In the genomic region with DNA sequence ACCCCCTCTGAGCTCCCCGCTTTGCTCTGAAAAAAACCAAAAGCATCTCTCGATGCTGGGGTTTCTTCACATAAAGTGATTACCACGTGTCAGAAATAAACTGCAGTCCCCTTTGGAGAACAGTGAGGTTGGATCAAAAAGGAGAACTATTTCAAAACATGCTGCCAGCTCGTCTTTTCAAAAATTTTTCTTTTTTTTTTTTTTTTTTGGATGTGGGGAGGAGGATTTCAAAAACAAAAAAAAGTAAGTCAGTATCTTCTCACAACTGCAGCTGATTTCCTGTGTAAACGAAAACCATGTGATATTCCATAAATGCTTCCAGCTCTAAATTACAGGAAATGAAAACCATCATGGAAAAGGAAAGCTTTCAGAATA, we compare ENCODE assay signal across 8 cellular contexts.
A peak's percentile ranks its signal among the peaks of the same experiment; 100 is the strongest.
DNase-seq lines count a peak whose midpoint lies in the region; ATAC-seq and TF ChIP-seq lines count a peak whose summit lies in the region.

No MANE protein-coding gene starts in this region.

- no peaks in the 10 kb centered on the region for H3K79me2 ChIP-seq in GM23248 (ENCODE audit: insufficient read depth)
- H3K79me2 ChIP-seq in fibroblast of lung (ENCODE audit: control insufficient read depth, insufficient read depth, low read length), result no peaks in the 10 kb centered on the region
- no peaks in the 10 kb centered on the region for H3K79me2 ChIP-seq in neural progenitor cell (ENCODE audit: low read depth)

- peaks cover 32% of the 10 kb centered on the region for H3K4me1 ChIP-seq in GM23248 (ENCODE audit: insufficient read depth)
- H3K4me1 ChIP-seq in fibroblast of lung (ENCODE audit: control insufficient read depth, extremely low read depth, insufficient read depth, low read length), result peaks cover 20% of the 10 kb centered on the region
- peaks cover 9% of the 10 kb centered on the region for H3K4me1 ChIP-seq in neural progenitor cell

- no peaks in the 10 kb centered on the region for H3K9me2 ChIP-seq in GM23248 (ENCODE audit: insufficient read depth)

- no peaks in the 10 kb centered on the region for H3K9me3 Mint-ChIP-seq in neural progenitor cell

- H3K36me3 ChIP-seq in GM23248 (ENCODE audit: low read depth) (no peaks in the 10 kb centered on the region), fibroblast of lung (ENCODE audit: control insufficient read depth, insufficient read depth, low read length) (no peaks in the 10 kb centered on the region), neural progenitor cell (no peaks in the 10 kb centered on the region)

- H3K9me3 ChIP-seq in GM23248 (ENCODE audit: low read depth) (no peaks in the 10 kb centered on the region), fibroblast of lung (ENCODE audit: control insufficient read depth, insufficient read depth, low read depth, low read length) (no peaks in the 10 kb centered on the region), neural progenitor cell (ENCODE audit: low read depth) (no peaks in the 10 kb centered on the region)

- no peaks in the 10 kb centered on the region for H3K36me3 Mint-ChIP-seq in neural progenitor cell

- no peak for TF ChIP-seq CTCF in fibroblast of lung (conservative IDR thresholded peaks at IDR 0.05 in 1 of 2, IDR thresholded peaks at IDR 0.05 in 1 of 2; ENCODE audit: low read depth in 1 of 2, low read length in 2 of 2)
- no peak for TF ChIP-seq CTCF in neural progenitor cell (IDR thresholded peaks at IDR 0.05)

- ATAC-seq in SK-N-SH treated with all-trans-retinoic acid at 6 μM for 48 hours (peak; percentile 13; the same call in 2 of the 3 replicates), HG02870 (IDR thresholded peaks at IDR 0.05; ENCODE audit: unreplicated experiment) (no peak), HG03565 (IDR thresholded peaks at IDR 0.05; ENCODE audit: unreplicated experiment) (no peak)

- peak overlapping the region; percentile 82 for H3K9ac ChIP-seq in GM23248
- peak overlapping the region; percentile 57 for H3K9ac ChIP-seq in fibroblast of lung (ENCODE audit: insufficient read depth, low read length)
- H3K9ac ChIP-seq in neural progenitor cell, result no peak overlapping the region

- in situ Hi-C loops in GM23248 (cut with MboI), result no loop called here

- H3K4me3 ChIP-seq in GM23248 (peak overlapping the region; percentile 84), fibroblast of lung (replicated peaks in 1 of 4; ENCODE audit: control extremely low read depth in 1 of 4, insufficient read depth in 1 of 4, low read depth in 3 of 4, low read length in 4 of 4) (peak overlapping the region in 3 of 4 experiments; percentile 11 to 54 (median 50)), neural progenitor cell (peak overlapping the region; percentile 54)

- H4K20me1 ChIP-seq in GM23248 (ENCODE audit: insufficient read depth) (no peaks in the 10 kb centered on the region), fibroblast of lung (ENCODE audit: control insufficient read depth, extremely low read depth, insufficient read depth, low read length) (no peaks in the 10 kb centered on the region), neural progenitor cell (ENCODE audit: low read depth) (no peaks in the 10 kb centered on the region)

- H2AFZ ChIP-seq in GM23248 (peak overlapping the region; percentile 96), fibroblast of lung (ENCODE audit: low read length) (no peak overlapping the region), neural progenitor cell (replicated peaks) (no peak overlapping the region)

- H3K27ac ChIP-seq in GM23248 (peak overlapping the region; percentile 67), fibroblast of lung (ENCODE audit: insufficient read depth, low read length) (peak overlapping the region; percentile 87), neural progenitor cell (peak overlapping the region; percentile 34)

- H3K4me1 Mint-ChIP-seq in neural progenitor cell, result peaks cover 31% of the 10 kb centered on the region

- WGBS in GM23248 (ENCODE audit: low coverage in 1 of 2, low lambda C conversion rate in 2 of 2, missing lambda C conversion rate in 2 of 2), 2 experiments, result 1% methylated on average over 5 of the region's 5 CpGs

- H3K4me2 ChIP-seq in GM23248 (ENCODE audit: unreplicated experiment), result peak overlapping the region; percentile 95
- peak overlapping the region; percentile 18 for H3K4me2 ChIP-seq in fibroblast of lung (ENCODE audit: extremely low read depth, insufficient read depth, low read length)
- peak overlapping the region; percentile 81 for H3K4me2 ChIP-seq in neural progenitor cell

- H3F3A ChIP-seq in GM23248 (ENCODE audit: insufficient read depth) (peaks cover 27% of the 10 kb centered on the region), neural progenitor cell (ENCODE audit: low read depth) (peaks cover 21% of the 10 kb centered on the region)

- H3K4me3 Mint-ChIP-seq in neural progenitor cell, result peak overlapping the region; percentile 86

- H3K27me3 ChIP-seq in GM23248 (replicated peaks; ENCODE audit: insufficient read depth) (no peaks in the 10 kb centered on the region), fibroblast of lung (ENCODE audit: control insufficient read depth, insufficient read depth, low read length) (no peaks in the 10 kb centered on the region), neural progenitor cell (no peaks in the 10 kb centered on the region)

- no peak overlapping the region for H3K27ac Mint-ChIP-seq in neural progenitor cell

- DNase-seq in GM23248 (peak; percentile 70), fibroblast of lung (ENCODE audit: low read depth in 2 of 2) (peak; percentile 63 to 80), neural progenitor cell (ENCODE audit: low spot score) (no peak), SK-N-DZ (ENCODE audit: low spot score) (no peak), NCI-H1436 (lab: John Stamatoyannopoulos, UW) (no peak)

- H3K27me3 Mint-ChIP-seq in neural progenitor cell (ENCODE audit: insufficient read depth, low read depth), result peaks cover 6% of the 10 kb centered on the region

TF ChIP-seq in SK-N-SH treated with all-trans-retinoic acid at 6 μM for 48 hours, 23 proteins besides CTCF, POLR2A, EP300 and RAD21 (continues in another document):
- TF ChIP-seq, protein P1, sequence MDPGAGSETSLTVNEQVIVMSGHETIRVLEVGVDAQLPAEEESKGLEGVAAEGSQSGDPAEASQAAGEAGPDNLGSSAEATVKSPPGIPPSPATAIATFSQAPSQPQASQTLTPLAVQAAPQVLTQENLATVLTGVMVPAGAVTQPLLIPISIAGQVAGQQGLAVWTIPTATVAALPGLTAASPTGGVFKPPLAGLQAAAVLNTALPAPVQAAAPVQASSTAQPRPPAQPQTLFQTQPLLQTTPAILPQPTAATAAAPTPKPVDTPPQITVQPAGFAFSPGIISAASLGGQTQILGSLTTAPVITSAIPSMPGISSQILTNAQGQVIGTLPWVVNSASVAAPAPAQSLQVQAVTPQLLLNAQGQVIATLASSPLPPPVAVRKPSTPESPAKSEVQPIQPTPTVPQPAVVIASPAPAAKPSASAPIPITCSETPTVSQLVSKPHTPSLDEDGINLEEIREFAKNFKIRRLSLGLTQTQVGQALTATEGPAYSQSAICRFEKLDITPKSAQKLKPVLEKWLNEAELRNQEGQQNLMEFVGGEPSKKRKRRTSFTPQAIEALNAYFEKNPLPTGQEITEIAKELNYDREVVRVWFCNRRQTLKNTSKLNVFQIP (CRISPR knock-in tag; IDR thresholded peaks at IDR 0.05; ENCODE audit: borderline replicate concordance, low read depth), result no peak
- TF ChIP-seq ZFP30 (CRISPR knock-in tag; IDR thresholded peaks at IDR 0.05) (no peak), SNAI2 (CRISPR knock-in tag; IDR thresholded peaks at IDR 0.05) (no peak), TOX (CRISPR knock-in tag; IDR thresholded peaks at IDR 0.05; ENCODE audit: borderline replicate concordance) (no peak), RARB (CRISPR knock-in tag; IDR thresholded peaks at IDR 0.05) (no peak), ZNF8 (CRISPR knock-in tag; IDR thresholded peaks at IDR 0.05) (no peak), GLIS3 (CRISPR knock-in tag; IDR thresholded peaks at IDR 0.05) (no peak), ESRRG (CRISPR knock-in tag; IDR thresholded peaks at IDR 0.05) (no peak), OSR1 (CRISPR knock-in tag; IDR thresholded peaks at IDR 0.05) (no peak), ZFP3 (CRISPR knock-in tag; IDR thresholded peaks at IDR 0.05) (no peak)
- TF ChIP-seq, protein P2, sequence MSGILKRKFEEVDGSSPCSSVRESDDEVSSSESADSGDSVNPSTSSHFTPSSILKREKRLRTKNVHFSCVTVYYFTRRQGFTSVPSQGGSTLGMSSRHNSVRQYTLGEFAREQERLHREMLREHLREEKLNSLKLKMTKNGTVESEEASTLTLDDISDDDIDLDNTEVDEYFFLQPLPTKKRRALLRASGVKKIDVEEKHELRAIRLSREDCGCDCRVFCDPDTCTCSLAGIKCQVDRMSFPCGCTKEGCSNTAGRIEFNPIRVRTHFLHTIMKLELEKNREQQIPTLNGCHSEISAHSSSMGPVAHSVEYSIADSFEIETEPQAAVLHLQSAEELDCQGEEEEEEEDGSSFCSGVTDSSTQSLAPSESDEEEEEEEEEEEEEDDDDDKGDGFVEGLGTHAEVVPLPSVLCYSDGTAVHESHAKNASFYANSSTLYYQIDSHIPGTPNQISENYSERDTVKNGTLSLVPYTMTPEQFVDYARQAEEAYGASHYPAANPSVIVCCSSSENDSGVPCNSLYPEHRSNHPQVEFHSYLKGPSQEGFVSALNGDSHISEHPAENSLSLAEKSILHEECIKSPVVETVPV (CRISPR knock-in tag; IDR thresholded peaks at IDR 0.05), result no peak
- TF ChIP-seq, protein P3, sequence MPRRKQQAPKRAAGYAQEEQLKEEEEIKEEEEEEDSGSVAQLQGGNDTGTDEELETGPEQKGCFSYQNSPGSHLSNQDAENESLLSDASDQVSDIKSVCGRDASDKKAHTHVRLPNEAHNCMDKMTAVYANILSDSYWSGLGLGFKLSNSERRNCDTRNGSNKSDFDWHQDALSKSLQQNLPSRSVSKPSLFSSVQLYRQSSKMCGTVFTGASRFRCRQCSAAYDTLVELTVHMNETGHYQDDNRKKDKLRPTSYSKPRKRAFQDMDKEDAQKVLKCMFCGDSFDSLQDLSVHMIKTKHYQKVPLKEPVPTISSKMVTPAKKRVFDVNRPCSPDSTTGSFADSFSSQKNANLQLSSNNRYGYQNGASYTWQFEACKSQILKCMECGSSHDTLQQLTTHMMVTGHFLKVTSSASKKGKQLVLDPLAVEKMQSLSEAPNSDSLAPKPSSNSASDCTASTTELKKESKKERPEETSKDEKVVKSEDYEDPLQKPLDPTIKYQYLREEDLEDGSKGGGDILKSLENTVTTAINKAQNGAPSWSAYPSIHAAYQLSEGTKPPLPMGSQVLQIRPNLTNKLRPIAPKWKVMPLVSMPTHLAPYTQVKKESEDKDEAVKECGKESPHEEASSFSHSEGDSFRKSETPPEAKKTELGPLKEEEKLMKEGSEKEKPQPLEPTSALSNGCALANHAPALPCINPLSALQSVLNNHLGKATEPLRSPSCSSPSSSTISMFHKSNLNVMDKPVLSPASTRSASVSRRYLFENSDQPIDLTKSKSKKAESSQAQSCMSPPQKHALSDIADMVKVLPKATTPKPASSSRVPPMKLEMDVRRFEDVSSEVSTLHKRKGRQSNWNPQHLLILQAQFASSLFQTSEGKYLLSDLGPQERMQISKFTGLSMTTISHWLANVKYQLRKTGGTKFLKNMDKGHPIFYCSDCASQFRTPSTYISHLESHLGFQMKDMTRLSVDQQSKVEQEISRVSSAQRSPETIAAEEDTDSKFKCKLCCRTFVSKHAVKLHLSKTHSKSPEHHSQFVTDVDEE (CRISPR knock-in tag; IDR thresholded peaks at IDR 0.05), result no peak

Comparison
In these comparisons a context has a peak if more than half of its experiments do, and no peak if none do; other contexts are left out.
1. DNase-seq: peak in GM23248 (single experiment) and fibroblast of lung (2 of 2); none in neural progenitor cell (single experiment), SK-N-DZ (single experiment) and NCI-H1436 (single experiment).
2. H3K27ac ChIP-seq: peak in every context shown above with its lines; median percentile 87 in fibroblast of lung; 67 in GM23248; 34 in neural progenitor cell.
3. H3K4me2 ChIP-seq: peak in every context shown above with its lines; median percentile 95 in GM23248; 81 in neural progenitor cell; 18 in fibroblast of lung.
4. Peak in every context shown above with its lines, with median percentiles within 50 percentile points of each other: H3K4me3 ChIP-seq.